ENCODE assay signal across 8 cellular contexts in genomic region chr20:347317-347639, GRCh38. TPM values are rescaled to one million over a fixed set of nuclear protein-coding genes. Genes with fewer than 3 reads are reported as not detected.
A peak's percentile ranks its signal among the peaks of the same experiment; 100 is the strongest.
DNase-seq lines count a peak whose midpoint lies in the region; TF ChIP-seq lines count a peak whose summit lies in the region.

No MANE protein-coding gene starts in this region.

- DNase-seq in T-helper 1 cell (no peak), OCI-LY7 (ENCODE audit: low spot score) (no peak), esophagus muscularis mucosa (ENCODE audit: extremely low spot score) (no peak), retinal pigment epithelial cell (ENCODE audit: low read depth) (no peak), NCI-H1092 (lab: John Stamatoyannopoulos, UW) (no peak), H4 (ENCODE audit: low spot score) (no peak), NCI-H526 treated with DMSO at 0.1 percent for 48 hours (lab: John Stamatoyannopoulos, UW) (no peak)

- TF ChIP-seq CTCF in OCI-LY7 (conservative IDR thresholded peaks at IDR 0.05; ENCODE audit: low read length) (no peak), esophagus muscularis mucosa (IDR thresholded peaks at IDR 0.05) (no peak), retinal pigment epithelial cell (conservative IDR thresholded peaks at IDR 0.05; ENCODE audit: low read depth, low read length) (no peak)

- CTCF ChIA-PET in OCI-LY7 (lab: Charles Lee; ENCODE audit: unreplicated experiment) = no interaction called here

- no peaks in the 10 kb centered on the region for H3K9me2 ChIP-seq in OCI-LY7 (ENCODE audit: insufficient read depth, low read length)

- no peaks in the 10 kb centered on the region for H3K27me3 ChIP-seq in esophagus muscularis mucosa

- intact Hi-C loops in OCI-LY7 (cut with micrococcal nuclease; ENCODE audit: unreplicated experiment) (no loop called here), esophagus muscularis mucosa (cut with DNase I) (no loop called here)

- peak overlapping the region; percentile 98 for H3K4me3 Mint-ChIP-seq in T-helper 1 cell treated with Interleukin-12 subunit alpha and Interleukin-12 subunit beta and Interleukin-4 antibody, amounts not matched to agents 30 μg/mL and 1 μg/mL, for 36 hours

- peaks cover 16% of the 10 kb centered on the region for H3K4me1 Mint-ChIP-seq in T-helper 1 cell treated with Interleukin-12 subunit alpha and Interleukin-12 subunit beta and Interleukin-4 antibody, amounts not matched to agents 30 μg/mL and 1 μg/mL, for 36 hours (ENCODE audit: low read depth)

- POLR2A ChIA-PET in OCI-LY7 (lab: Charles Lee) = interaction anchor here (0.7 kb wide), 1 partner anchor 21 kb away, joined by 5 read pairs; no protein-coding TSS in a partner anchor

- H3K79me2 ChIP-seq in OCI-LY7 (ENCODE audit: insufficient read depth, low read depth, low read length) = no peaks in the 10 kb centered on the region

- H3K36me3 ChIP-seq in OCI-LY7 (ENCODE audit: insufficient read depth, low read length) = no peaks in the 10 kb centered on the region
- peaks cover 0 to 28% (median 8%) of the 10 kb centered on the region in 4 donors for H3K36me3 ChIP-seq in esophagus muscularis mucosa

- peak overlapping the region; percentile 67 for H3K4me3 ChIP-seq in OCI-LY7 (ENCODE audit: low read depth, low read length, poor library complexity, severe bottlenecking)
- peak overlapping the region; percentile 69 to 94 (median 76) for H3K4me3 ChIP-seq in esophagus muscularis mucosa
- peak overlapping the region; percentile 77 for H3K4me3 ChIP-seq in retinal pigment epithelial cell (ENCODE audit: low read length)

- H3K36me3 Mint-ChIP-seq in T-helper 1 cell treated with Interleukin-12 subunit alpha and Interleukin-12 subunit beta and Interleukin-4 antibody, amounts not matched to agents 30 μg/mL and 1 μg/mL, for 36 hours (ENCODE audit: low read depth) = no peaks in the 10 kb centered on the region

- H3K4me1 ChIP-seq in OCI-LY7 (ENCODE audit: insufficient read depth, low read length, poor library complexity, severe bottlenecking) = peaks cover 7% of the 10 kb centered on the region
- peaks cover 15 to 34% (median 28%) of the 10 kb centered on the region in 4 donors for H3K4me1 ChIP-seq in esophagus muscularis mucosa

- no peak overlapping the region for H3K27ac Mint-ChIP-seq in T-helper 1 cell treated with Interleukin-12 subunit alpha and Interleukin-12 subunit beta and Interleukin-4 antibody, amounts not matched to agents 30 μg/mL and 1 μg/mL, for 36 hours

- 2% methylated on average over 12 of the region's 19 CpGs for WGBS in esophagus muscularis mucosa

- no peaks in the 10 kb centered on the region for H3K9me3 ChIP-seq in OCI-LY7 (ENCODE audit: low read length)
- no peaks in the 10 kb centered on the region for H3K9me3 ChIP-seq in esophagus muscularis mucosa

- H4K20me1 ChIP-seq in OCI-LY7 (ENCODE audit: insufficient read depth, low read length) = no peaks in the 10 kb centered on the region

- TF ChIP-seq POLR2A in esophagus muscularis mucosa (IDR thresholded peaks at IDR 0.05; ENCODE audit: low read depth) = no peak

- H3K27ac ChIP-seq in OCI-LY7 (ENCODE audit: low read depth, low read length, poor library complexity, severe bottlenecking) (no peak overlapping the region), esophagus muscularis mucosa (replicated peaks in 1 of 4) (peak overlapping the region; percentile 90 to 96 (median 94))

- TF ChIP-seq EP300 in esophagus muscularis mucosa (IDR thresholded peaks at IDR 0.05) = no peak

- H3K4me2 ChIP-seq in OCI-LY7 (ENCODE audit: low read length) = peak overlapping the region; percentile 74

- peaks cover under 1% of the 10 kb centered on the region for H3K9me3 Mint-ChIP-seq in T-helper 1 cell treated with Interleukin-12 subunit alpha and Interleukin-12 subunit beta and Interleukin-4 antibody, amounts not matched to agents 30 μg/mL and 1 μg/mL, for 36 hours

- H3K27me3 Mint-ChIP-seq in T-helper 1 cell treated with Interleukin-12 subunit alpha and Interleukin-12 subunit beta and Interleukin-4 antibody, amounts not matched to agents 30 μg/mL and 1 μg/mL, for 36 hours (ENCODE audit: low read depth) = peaks cover 7% of the 10 kb centered on the region

- peak overlapping the region; percentile 76; the same call in 1 of the 2 replicates for H2AFZ ChIP-seq in OCI-LY7 (ENCODE audit: low read length)

- no TSS peak for BruUV-seq in OCI-LY7 (replicated peaks; lab: Mats Ljungman, UMichigan)

RNA-seq across cellular contexts. Expression of gene NRSN2, which starts 0.4 kb away (rescaled TPM):
- 0.32 and 0.49 TPM in 2 replicates for total RNA-seq in OCI-LY7 (2014; rRNA removed; shearing (Covaris generic))
- total RNA-seq in OCI-LY7 (2022) (0.66 and 0.86 TPM in 2 replicates), esophagus muscularis mucosa (10 to 100 TPM; 20.8 to 72.8 (median 48.9) TPM)
- 69.6 and 72.8 TPM in 2 replicates for total RNA-seq in H4 (2014; rRNA removed; shearing (Covaris generic))

RNA-seq across cellular contexts. Expression of gene SOX12, which starts 21.9 kb away (rescaled TPM):
- 12.9 and 16.4 TPM in 2 replicates for total RNA-seq in OCI-LY7 (2014; rRNA removed; shearing (Covaris generic))
- 43.8 and 46.6 TPM in 2 replicates for total RNA-seq in OCI-LY7 (2022)
- 10 to 100 TPM in 1 of 4 donors, 1 to 10 TPM in 3; 3.5 to 14.4 (median 7.2) TPM for total RNA-seq in esophagus muscularis mucosa
- total RNA-seq in H4 (2014; rRNA removed; shearing (Covaris generic)) = 1.9 and 2.2 TPM in 2 replicates

RNA-seq across cellular contexts. Expression of gene TRIB3, which starts 33.3 kb away (rescaled TPM):
- 87.2 and 114 TPM in 2 replicates for total RNA-seq in OCI-LY7 (2014; rRNA removed; shearing (Covaris generic))
- total RNA-seq in OCI-LY7 (2022) (92.7 and 111 TPM in 2 replicates), esophagus muscularis mucosa (1 to 10 TPM in 3 of 4 donors, under 1 TPM in 1; 0.83 to 6.8 (median 4.0) TPM)
- 69.2 and 99.3 TPM in 2 replicates for total RNA-seq in H4 (2014; rRNA removed; shearing (Covaris generic))

RNA-seq across cellular contexts. Expression of gene ZCCHC3, which starts 49.9 kb away (rescaled TPM):
- total RNA-seq in OCI-LY7 (2014; rRNA removed; shearing (Covaris generic)) = 39.8 and 45.3 TPM in 2 replicates
- total RNA-seq in OCI-LY7 (2022) = 34.8 and 35.6 TPM in 2 replicates
- 10 to 100 TPM; 13.3 to 29.9 (median 19.7) TPM for total RNA-seq in esophagus muscularis mucosa
- total RNA-seq in H4 (2014; rRNA removed; shearing (Covaris generic)) = 7.6 and 8.2 TPM in 2 replicates

RNA-seq across cellular contexts. Expression of gene C20orf96, which starts 56.7 kb away (rescaled TPM):
- total RNA-seq in OCI-LY7 (2014; rRNA removed; shearing (Covaris generic)) = 2.6 and 6.3 TPM in 2 replicates
- total RNA-seq in OCI-LY7 (2022) = 12.6 and 13.1 TPM in 2 replicates
- total RNA-seq in esophagus muscularis mucosa = 1 to 10 TPM; 1.7 to 2.6 (median 2.3) TPM
- total RNA-seq in H4 (2014; rRNA removed; shearing (Covaris generic)) = 1.6 TPM in 2 replicates

Comparison
In these comparisons a context has a peak if more than half of its experiments do, and no peak if none do; other contexts are left out.
1. RNA of gene NRSN2, which starts 0.4 kb away (total RNA-seq): 69.6 to 72.8 TPM in H4 and 20.8 to 72.8 TPM in esophagus muscularis mucosa; 0.32 to 0.86 TPM in OCI-LY7; every median in the first group is over 10 times any median in the second.
2. Peak in every context shown above with its lines, with median percentiles within 50 percentile points of each other: H3K4me3 ChIP-seq.